9 cellular contexts compared by ENCODE assay signal in the genomic region with DNA sequence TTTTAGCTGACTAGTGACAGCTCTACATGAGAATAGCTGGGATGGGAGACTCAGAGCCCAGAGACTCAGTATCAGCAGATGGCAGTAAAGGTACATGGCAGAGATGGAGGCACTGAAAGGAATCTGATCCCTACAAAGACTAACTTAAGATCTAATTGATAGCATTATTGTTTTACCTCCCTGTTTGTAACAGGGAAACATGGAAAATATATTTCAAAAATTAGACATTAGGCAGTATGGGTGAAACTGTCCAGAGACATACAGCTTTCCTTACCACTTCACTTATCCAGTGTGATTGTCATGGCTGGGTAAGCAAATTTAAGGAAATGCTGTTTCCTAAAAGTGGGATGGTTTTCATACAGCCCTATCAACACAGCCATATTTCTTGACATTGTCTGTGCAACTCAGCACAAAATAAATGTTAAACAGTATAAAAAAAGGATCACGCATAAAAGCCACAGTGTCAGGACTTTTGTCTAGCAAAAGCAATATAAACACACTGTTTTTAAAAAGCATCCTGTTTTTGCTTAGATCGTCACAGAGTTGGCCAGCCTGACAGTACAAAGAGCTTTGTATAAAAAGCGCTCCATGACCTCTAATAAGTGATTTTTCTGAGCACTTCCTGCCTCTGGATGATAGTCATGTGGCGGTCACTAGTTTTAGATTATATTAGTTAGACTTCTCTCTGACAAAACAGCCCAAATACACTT.
DNase-seq lines count a peak whose midpoint lies in the region; ATAC-seq and TF ChIP-seq lines count a peak whose summit lies in the region.
"Had no signal": no experiment of that assay in that cellular context is flagged by ENCODE, and none has a peak within 500 bp of the region (broad histone marks: within the 10 kb centered on the region; RNA-seq: fewer than 3 reads in every experiment).

No MANE protein-coding gene starts in this region.

- POLR2A ChIA-PET in RWPE1 (lab: Yijun Ruan, JAX; ENCODE audit: low non-redundant PET): no interaction called here

- no peaks in the 10 kb centered on the region for H3K36me3 Mint-ChIP-seq in T-helper 2 cell treated with Interferon-gamma antibody and Interleukin-4, amounts not matched to agents 5 μg/mL and 100 μg/mL, for 36 hours (ENCODE audit: low read depth)

- CTCF ChIA-PET in RWPE1 (lab: Yijun Ruan, JAX): interaction anchor here (0.5 to 1.5 kb wide), 10 partner anchors 16 to 1197 kb away, joined by 3 to 7 read pairs (median 4); no protein-coding TSS in a partner anchor

- H3K27ac Mint-ChIP-seq in T-helper 2 cell treated with Interferon-gamma antibody and Interleukin-4, amounts not matched to agents 5 μg/mL and 100 μg/mL, for 36 hours: no peak overlapping the region

- peaks cover 2% of the 10 kb centered on the region for H3K9me3 Mint-ChIP-seq in T-helper 2 cell treated with Interferon-gamma antibody and Interleukin-4, amounts not matched to agents 5 μg/mL and 100 μg/mL, for 36 hours

- peak; percentile 4 for DNase-seq in CMK (ENCODE audit: low read depth)
- DNase-seq in HPDE6-E6E7 (ENCODE audit: extremely low spot score): peak; percentile 37
- peak; percentile 46 for DNase-seq in RWPE1 (ENCODE audit: low spot score)
- DNase-seq in glomerular endothelial cell (ENCODE audit: extremely low read depth, low read depth, low spot score): peak; percentile 16
- DNase-seq in skeletal muscle cell (ENCODE audit: low read depth): peak; percentile 29
- no peak for DNase-seq in T-helper 2 cell treated with Interferon-gamma antibody and Interleukin-4, amounts not matched to agents 5 μg/mL and 100 μg/mL, for 36 hours (ENCODE audit: low spot score)
- no peak for DNase-seq in 8988T

- no peak overlapping the region for H3K4me3 Mint-ChIP-seq in T-helper 2 cell treated with Interferon-gamma antibody and Interleukin-4, amounts not matched to agents 5 μg/mL and 100 μg/mL, for 36 hours

- H3K4me3 ChIP-seq in skeletal muscle cell (ENCODE audit: low read depth, low read length): no peak overlapping the region

- no peaks in the 10 kb centered on the region for H3K4me1 Mint-ChIP-seq in T-helper 2 cell treated with Interferon-gamma antibody and Interleukin-4, amounts not matched to agents 5 μg/mL and 100 μg/mL, for 36 hours (ENCODE audit: low read depth)

- H3K27ac ChIP-seq in RWPE1: no peak overlapping the region
- H3K27ac ChIP-seq: epithelial cell of prostate had no signal

- no peaks in the 10 kb centered on the region for H3K27me3 Mint-ChIP-seq in T-helper 2 cell treated with Interferon-gamma antibody and Interleukin-4, amounts not matched to agents 5 μg/mL and 100 μg/mL, for 36 hours (ENCODE audit: low read depth)

- no peak for ATAC-seq in HG02763 (IDR thresholded peaks at IDR 0.05; ENCODE audit: unreplicated experiment)

- TF ChIP-seq CTCF in RWPE1 (conservative IDR thresholded peaks at IDR 0.05; ENCODE audit: low read depth): peak; percentile 73

Comparison
In these comparisons a context has a peak if more than half of its experiments do, and no peak if none do; other contexts are left out.
1. DNase-seq: peak in CMK (single experiment), HPDE6-E6E7 (single experiment), RWPE1 (single experiment), glomerular endothelial cell (single experiment) and skeletal muscle cell (single experiment); none in T-helper 2 cell treated with Interferon-gamma antibody and Interleukin-4, amounts not matched to agents 5 μg/mL and 100 μg/mL, for 36 hours (single experiment) and 8988T (single experiment).